ENCODE assay signal across 2 cellular contexts in genomic region chr7:51477323-51477722, GRCh38.
TF ChIP-seq lines count a peak whose summit lies in the region.

No MANE protein-coding gene starts in this region.

TF ChIP-seq in HepG2, 621 proteins besides CTCF, POLR2A, EP300 and RAD21:
- TF ChIP-seq TOPORS (CRISPR knock-in tag; IDR thresholded peaks at IDR 0.05), result no peak
- TF ChIP-seq, protein P1, sequence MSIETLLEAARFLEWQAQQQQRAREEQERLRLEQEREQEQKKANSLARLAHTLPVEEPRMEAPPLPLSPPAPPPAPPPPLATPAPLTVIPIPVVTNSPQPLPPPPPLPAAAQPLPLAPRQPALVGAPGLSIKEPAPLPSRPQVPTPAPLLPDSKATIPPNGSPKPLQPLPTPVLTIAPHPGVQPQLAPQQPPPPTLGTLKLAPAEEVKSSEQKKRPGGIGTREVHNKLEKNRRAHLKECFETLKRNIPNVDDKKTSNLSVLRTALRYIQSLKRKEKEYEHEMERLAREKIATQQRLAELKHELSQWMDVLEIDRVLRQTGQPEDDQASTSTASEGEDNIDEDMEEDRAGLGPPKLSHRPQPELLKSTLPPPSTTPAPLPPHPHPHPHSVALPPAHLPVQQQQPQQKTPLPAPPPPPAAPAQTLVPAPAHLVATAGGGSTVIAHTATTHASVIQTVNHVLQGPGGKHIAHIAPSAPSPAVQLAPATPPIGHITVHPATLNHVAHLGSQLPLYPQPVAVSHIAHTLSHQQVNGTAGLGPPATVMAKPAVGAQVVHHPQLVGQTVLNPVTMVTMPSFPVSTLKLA (IDR thresholded peaks at IDR 0.05), result peak; percentile 47; the same call in 1 of the 2 replicates

TF ChIP-seq in K562, 482 proteins besides CTCF, POLR2A, EP300 and RAD21:
- TF ChIP-seq EGR1 (conservative IDR thresholded peaks at IDR 0.05) (peak; percentile 91), PHF20 (IDR thresholded peaks at IDR 0.05; ENCODE audit: partially characterized antibody) (peak; percentile 21), TRIM24 (IDR thresholded peaks at IDR 0.05) (0 out of 4 replicates have a peak, but pooled peaks of 1 of the 2 experiments have one; percentile 28), ZNF785 (CRISPR knock-in tag; IDR thresholded peaks at IDR 0.05) (no peak)
TF ChIP-seq in K562: peak in this region for 3.
